In genomic region chr16:84725481-84726078, GRCh38 we compare ENCODE assay signal across 11 cellular contexts. TPM values are rescaled to one million over a fixed set of nuclear protein-coding genes. Genes with fewer than 3 reads are reported as not detected.
DNase-seq lines count a peak whose midpoint lies in the region; TF ChIP-seq lines count a peak whose summit lies in the region.
"Had no signal": no experiment of that assay in that cellular context is flagged by ENCODE, and none has a peak within 500 bp of the region (broad histone marks: within the 10 kb centered on the region; RNA-seq: fewer than 3 reads in every experiment).

No MANE protein-coding gene starts in this region.

- H3K4me1 Mint-ChIP-seq in activated CD4-positive, alpha-beta T cell treated with anti-CD3 and anti-CD28 coated beads, Interleukin-2, amount 10 ng/mL, durations not matched to agents 24 days and 14 days: peaks cover 61% of the 10 kb centered on the region
- peaks cover 61% of the 10 kb centered on the region for H3K4me1 Mint-ChIP-seq in endodermal cell

- H3K9me3 Mint-ChIP-seq in activated CD4-positive, alpha-beta T cell treated with anti-CD3 and anti-CD28 coated beads, Interleukin-2, amount 10 ng/mL, durations not matched to agents 24 days and 14 days: no peaks in the 10 kb centered on the region
- H3K9me3 Mint-ChIP-seq in endodermal cell: no peaks in the 10 kb centered on the region
- H3K9me3 Mint-ChIP-seq: activated CD4-positive, alpha-beta memory T cell treated with anti-CD3 and anti-CD28 coated beads for 36 hours had no signal

- peaks cover 12% of the 10 kb centered on the region for H3K36me3 Mint-ChIP-seq in activated CD4-positive, alpha-beta T cell treated with anti-CD3 and anti-CD28 coated beads, Interleukin-2, amount 10 ng/mL, durations not matched to agents 24 days and 14 days (ENCODE audit: low read depth)
- H3K36me3 Mint-ChIP-seq in endodermal cell (ENCODE audit: low read depth): peaks cover 18% of the 10 kb centered on the region
- H3K36me3 Mint-ChIP-seq: activated CD4-positive, alpha-beta memory T cell treated with anti-CD3 and anti-CD28 coated beads for 36 hours had no signal

- no peak overlapping the region for H3K9ac ChIP-seq in OCI-LY3 (ENCODE audit: low read length)
- H3K9ac ChIP-seq in endodermal cell (ENCODE audit: extremely low read depth, low read length, poor library complexity, severe bottlenecking): peak overlapping the region; percentile 11
- H3K9ac ChIP-seq in smooth muscle cell (ENCODE audit: low read depth): no peak overlapping the region

- H3K36me3 ChIP-seq in OCI-LY3 (replicated peaks; ENCODE audit: low read depth, low read length) (peaks cover 5% of the 10 kb centered on the region), endodermal cell (ENCODE audit: control insufficient read depth, insufficient read depth, low read length) (peaks cover 13% of the 10 kb centered on the region), smooth muscle cell (ENCODE audit: low read depth) (no peaks in the 10 kb centered on the region)

- intact Hi-C loops in activated CD4-positive, alpha-beta T cell treated with anti-CD3 and anti-CD28 coated beads, Interleukin-2, amount 10 ng/mL, durations not matched to agents 24 days and 14 days (cut with micrococcal nuclease): loop anchor here (1.0 to 2.0 kb wide), 3 partner anchors 13 to 103 kb away; no protein-coding TSS in a partner anchor

- no peaks in the 10 kb centered on the region for H3K9me3 ChIP-seq in OCI-LY3 (ENCODE audit: insufficient read depth, low read length)
- H3K9me3 ChIP-seq in endodermal cell (ENCODE audit: control insufficient read depth, low read length): no peaks in the 10 kb centered on the region
- no peaks in the 10 kb centered on the region for H3K9me3 ChIP-seq in smooth muscle cell (replicated peaks; ENCODE audit: low read depth)
- H3K9me3 ChIP-seq: spleen had no signal

- H4K20me1 ChIP-seq in OCI-LY3 (ENCODE audit: insufficient read depth, low read length): peaks cover 92% of the 10 kb centered on the region
- peaks cover 60% of the 10 kb centered on the region for H4K20me1 ChIP-seq in smooth muscle cell (ENCODE audit: low read depth)

- H3K4me1 ChIP-seq in OCI-LY3 (ENCODE audit: low read length) (peaks cover 54% of the 10 kb centered on the region), endodermal cell (ENCODE audit: control insufficient read depth, insufficient read depth, low read length) (peaks cover 13% of the 10 kb centered on the region), smooth muscle cell (ENCODE audit: low read depth) (peaks cover 27% of the 10 kb centered on the region)

- no peaks in the 10 kb centered on the region for H3K27me3 ChIP-seq in OCI-LY3 (ENCODE audit: low read depth, low read length)
- no peaks in the 10 kb centered on the region for H3K27me3 ChIP-seq in endodermal cell (ENCODE audit: control insufficient read depth, insufficient read depth, low read length, poor library complexity, severe bottlenecking)
- no peaks in the 10 kb centered on the region for H3K27me3 ChIP-seq in smooth muscle cell (ENCODE audit: low read depth)
- H3K27me3 ChIP-seq: spleen had no signal

- 37 to 40% methylated on average over 8 to 9 of the region's 9 CpGs for WGBS in endodermal cell (ENCODE audit: insufficient coverage in 1 of 2, insufficient read length in 1 of 2), 2 experiments
- WGBS in smooth muscle cell (ENCODE audit: low lambda C conversion rate): 31% methylated on average over 9 of the region's 9 CpGs

- H3K4me2 ChIP-seq in OCI-LY3 (ENCODE audit: low read length): peak overlapping the region; percentile 99
- H3K4me2 ChIP-seq in smooth muscle cell: peak overlapping the region; percentile 28

- no peak overlapping the region for H3K4me3 Mint-ChIP-seq in activated CD4-positive, alpha-beta T cell treated with anti-CD3 and anti-CD28 coated beads, Interleukin-2, amount 10 ng/mL, durations not matched to agents 24 days and 14 days
- peak overlapping the region; percentile 19 for H3K4me3 Mint-ChIP-seq in endodermal cell
- H3K4me3 Mint-ChIP-seq: activated CD4-positive, alpha-beta memory T cell treated with anti-CD3 and anti-CD28 coated beads for 36 hours had no signal

- H3K4me3 ChIP-seq in OCI-LY3 (ENCODE audit: low read length) (peak overlapping the region; percentile 74), endodermal cell (ENCODE audit: low read length) (peak overlapping the region; percentile 8), smooth muscle cell (no peak overlapping the region)

- H3K79me2 ChIP-seq in OCI-LY3 (ENCODE audit: low read length): peaks cover 99% of the 10 kb centered on the region
- H3K79me2 ChIP-seq in smooth muscle cell (ENCODE audit: low read depth): peaks cover 94% of the 10 kb centered on the region

- no peak for TF ChIP-seq CTCF in OCI-LY3 (IDR thresholded peaks at IDR 0.05; ENCODE audit: low read depth, low read length)
- no peak for TF ChIP-seq CTCF in endodermal cell (conservative IDR thresholded peaks at IDR 0.05)
- no peak for TF ChIP-seq CTCF in smooth muscle cell (IDR thresholded peaks at IDR 0.05; ENCODE audit: borderline replicate concordance, insufficient read depth, poor library complexity, severe bottlenecking)

- H3K27me3 Mint-ChIP-seq in activated CD4-positive, alpha-beta T cell treated with anti-CD3 and anti-CD28 coated beads, Interleukin-2, amount 10 ng/mL, durations not matched to agents 24 days and 14 days: no peaks in the 10 kb centered on the region
- no peaks in the 10 kb centered on the region for H3K27me3 Mint-ChIP-seq in endodermal cell (ENCODE audit: insufficient read depth)
- H3K27me3 Mint-ChIP-seq: activated CD4-positive, alpha-beta memory T cell treated with anti-CD3 and anti-CD28 coated beads for 36 hours had no signal

- H3F3A ChIP-seq in smooth muscle cell (ENCODE audit: low read depth): peaks cover 11% of the 10 kb centered on the region

- H3K27ac Mint-ChIP-seq in activated CD4-positive, alpha-beta T cell treated with anti-CD3 and anti-CD28 coated beads, Interleukin-2, amount 10 ng/mL, durations not matched to agents 24 days and 14 days: peak overlapping the region; percentile 41
- H3K27ac Mint-ChIP-seq in endodermal cell: peak overlapping the region; percentile 90
- H3K27ac Mint-ChIP-seq: activated CD4-positive, alpha-beta memory T cell treated with anti-CD3 and anti-CD28 coated beads for 36 hours had no signal

- no peak for DNase-seq in activated CD4-positive, alpha-beta T cell treated with anti-CD3 and anti-CD28 coated beads, Interleukin-2, amount 10 ng/mL, durations not matched to agents 24 days and 14 days
- DNase-seq in activated CD4-positive, alpha-beta T cell treated with anti-CD3 and anti-CD28 coated beads, Interleukin-2, amount 50 U/mL, for 1 hour: no peak
- DNase-seq in endodermal cell (peak; percentile 82), smooth muscle cell (lab: John Stamatoyannopoulos, UW; ENCODE audit: unreplicated experiment) (no peak), NCI-H510A treated with DMSO at 0.1 percent for 48 hours (lab: John Stamatoyannopoulos, UW) (no peak), DMS79 (lab: John Stamatoyannopoulos, UW) (no peak), middle frontal gyrus (ENCODE audit: extremely low spot score, low spot score) (no peak)
- DNase-seq: NCI-H446 treated with DMSO at 0.1 percent for 48 hours had no signal

- no peak overlapping the region for H2AFZ ChIP-seq in OCI-LY3 (ENCODE audit: low read depth, low read length)
- H2AFZ ChIP-seq in smooth muscle cell (ENCODE audit: low read depth): no peak overlapping the region

- H3K27ac ChIP-seq in OCI-LY3 (ENCODE audit: low read length) (no peak overlapping the region), endodermal cell (ENCODE audit: low read depth, low read length) (peak overlapping the region; percentile 38), smooth muscle cell (ENCODE audit: low read depth) (peak overlapping the region; percentile 43)

RNA-seq across cellular contexts. Expression of gene USP10, which starts 25.8 kb away (rescaled TPM):
- total RNA-seq in activated CD4-positive, alpha-beta T cell treated with anti-CD3 and anti-CD28 coated beads, Interleukin-2, amount 10 ng/mL, durations not matched to agents 24 days and 14 days: 148 and 177 TPM in 2 replicates
- total RNA-seq in endodermal cell: 100 to 1,000 TPM; 148 to 149 TPM
- polyA plus RNA-seq in endodermal cell (2013, experiment 1 of 2): 98.7 TPM
- polyA plus RNA-seq in endodermal cell (2013, experiment 2 of 2): 86.0 TPM
- total RNA-seq in smooth muscle cell: 47.4 and 52.5 TPM in 2 replicates
- 56.1 and 59.0 TPM in 2 replicates for polyA plus RNA-seq in smooth muscle cell
